8 cellular contexts compared by ENCODE assay signal in the genomic region with DNA sequence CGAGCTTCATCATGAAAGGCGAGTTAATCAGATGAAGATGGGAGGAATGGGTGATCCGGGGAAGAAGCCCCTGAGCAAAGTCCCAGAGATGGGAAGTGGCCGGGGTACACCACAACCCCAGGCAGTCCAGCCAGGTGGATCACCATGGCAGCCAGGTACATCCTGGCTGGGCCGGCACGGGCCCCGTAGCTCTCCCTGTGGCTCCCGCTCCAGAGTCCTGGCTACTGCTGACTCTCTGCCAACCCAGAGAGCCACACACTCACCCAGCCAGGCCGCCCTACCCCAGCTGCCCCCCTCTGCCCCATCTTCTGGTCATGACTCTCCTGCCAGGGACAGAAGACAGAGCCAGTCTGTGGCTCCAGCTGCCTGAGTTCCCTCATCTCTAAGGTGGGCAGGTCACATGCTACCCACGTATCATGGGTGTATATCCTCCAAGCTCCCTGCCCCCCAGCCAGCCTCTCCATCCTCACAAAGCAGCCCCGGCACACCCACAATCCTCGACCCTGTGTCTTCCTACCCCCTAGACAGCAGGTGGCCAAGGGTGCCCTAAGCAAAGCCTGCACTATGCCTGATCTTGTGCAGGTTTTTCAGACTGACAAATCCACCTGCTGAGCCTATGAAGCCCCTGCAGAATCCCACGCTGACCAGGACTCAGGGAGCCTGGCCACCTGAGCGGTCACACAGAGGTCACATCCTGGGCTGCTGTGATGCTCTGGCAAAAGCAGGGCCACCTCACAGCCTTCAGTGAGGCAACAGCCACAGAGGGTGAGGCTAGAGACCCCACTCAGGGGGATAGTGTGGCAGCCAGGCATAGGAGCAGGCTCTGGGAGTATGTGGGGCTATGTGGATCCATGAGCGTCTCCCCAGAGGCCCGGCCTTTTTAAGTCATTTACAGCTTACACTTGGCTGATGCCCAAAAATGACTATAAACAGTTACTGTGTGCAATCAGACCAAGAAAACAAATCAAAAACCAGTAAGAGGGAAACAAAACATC. TPM values are rescaled to one million over a fixed set of nuclear protein-coding genes. Genes with fewer than 3 reads are reported as not detected.
DNase-seq lines count a peak whose midpoint lies in the region; ATAC-seq, FAIRE-seq and TF ChIP-seq lines count a peak whose summit lies in the region.

No MANE protein-coding gene starts in this region.

- peaks cover 15% of the 10 kb centered on the region for H3K79me2 ChIP-seq in GM12878 (ENCODE audit: control insufficient read depth, insufficient read depth, low read length)

- H3K4me3 ChIP-seq in GM12878 (no peak overlapping the region), upper lobe of left lung (no peak overlapping the region), foreskin fibroblast (ENCODE audit: low read depth in 1 of 2, low read length in 2 of 2) (no peak overlapping the region), WERI-Rb-1 (ENCODE audit: low read depth, low read length) (no peak overlapping the region)

- H3K4me1 ChIP-seq in GM12878 (ENCODE audit: control insufficient read depth, insufficient read depth, low read length) (peaks cover 26% of the 10 kb centered on the region), upper lobe of left lung (peaks cover 24 to 31% (median 28%) of the 10 kb centered on the region in 4 donors)

- POLR2A ChIA-PET in activated CD4-positive, alpha-beta T cell treated with anti-CD3 and anti-CD28 coated beads, Interleukin-2, amount 10 ng/mL, durations not matched to agents 7 days and 5 days (lab: Charles Lee): no interaction called here
- POLR2A ChIA-PET in GM12878 (lab: Charles Lee): interaction anchor here (0.8 to 1.6 kb wide), 7 partner anchors 50 to 583 kb away, joined by 3 to 7 read pairs (median 4); no protein-coding TSS in a partner anchor

- H3K36me3 ChIP-seq in GM12878 (ENCODE audit: control insufficient read depth in 2 of 2, insufficient read depth in 2 of 2, low read length in 1 of 2): no peaks in the 10 kb centered on the region
- H3K36me3 ChIP-seq in upper lobe of left lung: no peaks in the 10 kb centered on the region
- H3K36me3 ChIP-seq in WERI-Rb-1: no peaks in the 10 kb centered on the region

- no peaks in the 10 kb centered on the region for H3K27me3 ChIP-seq in GM12878 (replicated peaks in 1 of 2; ENCODE audit: control insufficient read depth in 2 of 2, insufficient read depth in 2 of 2, low read length in 1 of 2)
- no peaks in the 10 kb centered on the region for H3K27me3 ChIP-seq in upper lobe of left lung
- H3K27me3 ChIP-seq in WERI-Rb-1 (ENCODE audit: insufficient read depth, low read depth, severe bottlenecking): no peaks in the 10 kb centered on the region

- CTCF ChIA-PET in activated CD4-positive, alpha-beta T cell treated with anti-CD3 and anti-CD28 coated beads, Interleukin-2, amount 10 ng/mL, durations not matched to agents 7 days and 5 days (lab: Charles Lee): interaction anchor here (0.9 to 4.9 kb wide), 5 partner anchors 9 to 589 kb away, joined by 3 to 26 read pairs (median 5); partner anchors contain the start of gene XXYLT1
- CTCF ChIA-PET in GM12878 (lab: Yijun Ruan, JAX): interaction anchor here (0.6 to 5.2 kb wide), 11 partner anchors 12 to 586 kb away, joined by 3 to 35 read pairs (median 4); partner anchors contain the start of gene LSG1

- WGBS in GM12878 (ENCODE audit: insufficient coverage, insufficient replicate concordance, low lambda C conversion rate, missing lambda C conversion rate): 94% methylated on average over 16 of the region's 16 CpGs
- 84 to 85% methylated on average over 14 to 16 of the region's 16 CpGs for WGBS in upper lobe of left lung, 2 donors

- BruUV-seq in GM12878 (replicated peaks; lab: Mats Ljungman, UMichigan): no TSS peak

- H3K9me3 ChIP-seq in GM12878 (replicated peaks; ENCODE audit: control insufficient read depth, insufficient read depth, low read length) (no peaks in the 10 kb centered on the region), upper lobe of left lung (no peaks in the 10 kb centered on the region), WERI-Rb-1 (ENCODE audit: severe bottlenecking) (no peaks in the 10 kb centered on the region)

- no peak overlapping the region for H3K4me3 Mint-ChIP-seq in activated CD4-positive, alpha-beta T cell treated with anti-CD3 and anti-CD28 coated beads, Interleukin-2, amount 10 ng/mL, durations not matched to agents 7 days and 5 days
- H3K4me3 Mint-ChIP-seq in memory B cell: no peak overlapping the region

- DNase-seq in activated CD4-positive, alpha-beta T cell treated with anti-CD3 and anti-CD28 coated beads, Interleukin-2, amount 10 ng/mL, durations not matched to agents 7 days and 5 days: no peak
- DNase-seq in activated CD4-positive, alpha-beta T cell treated with anti-CD3 and anti-CD28 coated beads, Interleukin-2, amount 50 U/mL, for 1 hour: no peak
- DNase-seq in GM12878 (ENCODE audit: low read depth, low spot score): no peak
- no peak for DNase-seq in memory B cell (ENCODE audit: low spot score in 2 of 2)
- peak in 1 of 2 donors; percentile 75 for DNase-seq in upper lobe of left lung
- no peak for DNase-seq in foreskin fibroblast
- no peak for DNase-seq in WERI-Rb-1

- no peaks in the 10 kb centered on the region for H3K36me3 Mint-ChIP-seq in activated CD4-positive, alpha-beta T cell treated with anti-CD3 and anti-CD28 coated beads, Interleukin-2, amount 10 ng/mL, durations not matched to agents 7 days and 5 days (ENCODE audit: low read depth)
- H3K36me3 Mint-ChIP-seq in memory B cell: no peaks in the 10 kb centered on the region

- H3K27ac ChIP-seq in GM12878 (ENCODE audit: control insufficient read depth, insufficient read depth) (no peak overlapping the region), upper lobe of left lung (peak overlapping the region in 3 of 4 donors; percentile 93 to 96 (median 96)), WERI-Rb-1 (no peak overlapping the region)

- H3K27me3 Mint-ChIP-seq in activated CD4-positive, alpha-beta T cell treated with anti-CD3 and anti-CD28 coated beads, Interleukin-2, amount 10 ng/mL, durations not matched to agents 7 days and 5 days: no peaks in the 10 kb centered on the region
- H3K27me3 Mint-ChIP-seq in memory B cell: no peaks in the 10 kb centered on the region

- no peak for TF ChIP-seq RAD21 in GM12878 (IDR thresholded peaks at IDR 0.05; ENCODE audit: insufficient read depth, low read depth, low read length)

- TF ChIP-seq EP300 in GM12878 (IDR thresholded peaks at IDR 0.05; ENCODE audit: borderline replicate concordance in 1 of 2, control insufficient read depth in 1 of 2, low read depth in 2 of 2, low read length in 2 of 2): no peak
- TF ChIP-seq EP300 in upper lobe of left lung (IDR thresholded peaks at IDR 0.05): no peak

- TF ChIP-seq POLR2A in GM12878 (IDR thresholded peaks at IDR 0.05; ENCODE audit: low read depth, low read length) (no peak; the same call in 1 of the 2 replicates), upper lobe of left lung (IDR thresholded peaks at IDR 0.05) (no peak)

- no peak for ATAC-seq in GM12878
- no peak for ATAC-seq in memory B cell (ENCODE audit: low read depth)
- no peak for ATAC-seq in upper lobe of left lung (ENCODE audit: low FRiP score in 2 of 2)
- ATAC-seq in GM21381 (IDR thresholded peaks at IDR 0.05; ENCODE audit: unreplicated experiment): no peak

- RAD21 ChIA-PET in GM12878 (lab: Charles Lee; ENCODE audit: unreplicated experiment): interaction anchor here (0.8 to 2.4 kb wide), 10 partner anchors 7 to 585 kb away, joined by 3 to 18 read pairs (median 5); partner anchors contain the start of genes LSG1 and XXYLT1

- TF ChIP-seq CTCF in GM12878 (IDR thresholded peaks at IDR 0.05 in 2 of 3, conservative IDR thresholded peaks at IDR 0.05 in 1 of 3; ENCODE audit: control insufficient read depth in 2 of 3, extremely low read depth in 1 of 3, insufficient read depth in 1 of 3, low read depth in 3 of 3, low read length in 3 of 3): no peak
- no peak for TF ChIP-seq CTCF in upper lobe of left lung (IDR thresholded peaks at IDR 0.05)
- TF ChIP-seq CTCF in foreskin fibroblast (IDR thresholded peaks at IDR 0.05; ENCODE audit: low read depth, low read length): no peak
- no peak for TF ChIP-seq CTCF in WERI-Rb-1 (IDR thresholded peaks at IDR 0.05; ENCODE audit: low read depth, low read length)

- H3K9me3 Mint-ChIP-seq in activated CD4-positive, alpha-beta T cell treated with anti-CD3 and anti-CD28 coated beads, Interleukin-2, amount 10 ng/mL, durations not matched to agents 7 days and 5 days: no peaks in the 10 kb centered on the region
- no peaks in the 10 kb centered on the region for H3K9me3 Mint-ChIP-seq in memory B cell

- peak overlapping the region; percentile 5; the same call in 1 of the 2 replicates for H3K9ac ChIP-seq in GM12878 (ENCODE audit: control insufficient read depth, insufficient read depth, low read length)

- SMC1A ChIA-PET in GM12878 (lab: Charles Lee; ENCODE audit: uncharacterized antibody, unreplicated experiment): interaction anchor here (0.6 to 2.9 kb wide), 10 partner anchors 50 to 586 kb away, joined by 3 to 24 read pairs (median 4); partner anchors contain the start of genes FAM43A and LSG1

- intact Hi-C loops in GM12878 (cut with micrococcal nuclease; ENCODE audit: unreplicated experiment): loop anchor here (2.0 kb wide), 2 partner anchors 53 to 109 kb away; no protein-coding TSS in a partner anchor

- H4K20me1 ChIP-seq in GM12878 (ENCODE audit: control insufficient read depth, insufficient read depth): no peaks in the 10 kb centered on the region

- no peak overlapping the region for H2AFZ ChIP-seq in GM12878 (ENCODE audit: control insufficient read depth, low read depth, low read length)

- peaks cover 27% of the 10 kb centered on the region for H3K4me1 Mint-ChIP-seq in activated CD4-positive, alpha-beta T cell treated with anti-CD3 and anti-CD28 coated beads, Interleukin-2, amount 10 ng/mL, durations not matched to agents 7 days and 5 days
- peaks cover 19% of the 10 kb centered on the region for H3K4me1 Mint-ChIP-seq in memory B cell

- H3K27ac Mint-ChIP-seq in activated CD4-positive, alpha-beta T cell treated with anti-CD3 and anti-CD28 coated beads, Interleukin-2, amount 10 ng/mL, durations not matched to agents 7 days and 5 days: peak overlapping the region; percentile 59
- H3K27ac Mint-ChIP-seq in memory B cell: peak overlapping the region; percentile 75

- FAIRE-seq in GM12878 (lab: Jason Lieb, UNC): no peak

- H3K4me2 ChIP-seq in GM12878 (ENCODE audit: control insufficient read depth, insufficient read depth): no peak overlapping the region

- in situ Hi-C loops in GM12878 (cut with MboI): loop anchor here (5.0 to 10.0 kb wide), 3 partner anchors 110 to 923 kb away; no protein-coding TSS in a partner anchor

RNA-seq across cellular contexts. Expression of gene XXYLT1, which starts 13.2 kb away (rescaled TPM):
- 1 to 10 TPM; 7.7 to 7.8 TPM for total RNA-seq in activated CD4-positive, alpha-beta T cell treated with anti-CD3 and anti-CD28 coated beads, Interleukin-2, amount 10 ng/mL, durations not matched to agents 7 days and 5 days
- 3.3 and 6.3 TPM in 2 replicates for total RNA-seq in GM12878 (2013; cell fraction: nucleolus; rRNA removed)
- total RNA-seq in GM12878 (2014; rRNA removed) (13.8 and 14.2 TPM in 2 replicates), GM12878 (2014; rRNA removed; fragmentation: Illumina TruSeq; extraction: Trizol) (7.0 and 8.4 TPM in 2 replicates), GM12878 (2021) (12.4 TPM in 2 replicates), upper lobe of left lung (1 to 10 TPM; 6.3 to 9.6 (median 8.6) TPM)
- 2.3 TPM for polyA plus RNA-seq in GM12878 (2011; ENCODE audit: low read depth)
- polyA plus RNA-seq in GM12878 (2011; rRNA removed) (4.7 and 7.4 TPM in 2 replicates), GM12878 (2014; fragmentation: Illumina TruSeq; extraction: Trizol) (8.4 and 9.0 TPM in 2 replicates), GM12878 (2014; fragmentation: Nextera tagmentation; extraction: Ambion mirVana) (1 to 10 TPM; 1.2 to 3.2 TPM), GM12878 (2014; rRNA removed) (10.7 and 12.1 TPM in 2 replicates), GM12878 (2016; fragmentation: Nextera tagmentation; extraction: Ambion mirVana) (10 to 100 TPM in 1 of 2 experiments, 1 to 10 TPM in 1; 9.7 to 11.2 TPM)
- 8.5 and 11.3 TPM in 2 replicates for polyA plus RNA-seq in GM12878 (2011; cell fraction: cytosol; rRNA removed)
- polyA plus RNA-seq in GM12878 (2011; cell fraction: nucleus; rRNA removed): 4.8 and 6.5 TPM in 2 replicates
- polyA plus RNA-seq in GM12878 (2012): 3.9 and 4.2 TPM in 2 replicates
- 7.1 and 7.4 TPM in 2 replicates for polyA minus RNA-seq in GM12878 (2011; rRNA and poly(A)+ RNA removed)
- polyA minus RNA-seq in GM12878 (2011; cell fraction: cytosol; rRNA and poly(A)+ RNA removed): 4.1 and 5.6 TPM in 2 replicates
- polyA minus RNA-seq in GM12878 (2011; cell fraction: nucleus; rRNA and poly(A)+ RNA removed): 5.8 and 10.0 TPM in 2 replicates

Comparison
In these comparisons a context has a peak if more than half of its experiments do, and no peak if none do; other contexts are left out.
1. H3K27ac ChIP-seq: peak in upper lobe of left lung (3 of 4); none in GM12878 (single experiment) and WERI-Rb-1 (single experiment).